In the genomic region with DNA sequence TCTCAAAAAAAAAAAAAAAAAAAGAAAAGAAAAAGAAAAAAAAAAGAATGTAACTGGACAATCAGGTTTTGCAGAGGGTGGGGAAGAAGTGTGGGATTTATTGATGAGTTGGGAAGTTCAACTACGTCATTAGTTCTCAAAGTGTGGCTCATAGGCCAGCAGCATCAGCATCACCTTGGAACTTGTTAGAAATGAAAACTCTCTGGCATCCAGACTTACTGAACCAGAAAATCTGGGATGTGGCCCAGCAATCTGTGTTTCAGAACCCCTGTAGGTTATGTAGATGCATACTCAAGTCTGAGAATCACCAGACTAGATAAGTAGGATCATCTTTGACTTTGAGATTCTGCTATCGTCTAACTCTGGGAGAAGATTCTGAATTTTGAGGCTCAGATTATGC, we compare ENCODE assay signal across 21 cellular contexts. TPM values are rescaled to one million over a fixed set of nuclear protein-coding genes. Genes with fewer than 3 reads are reported as not detected.
DNase-seq lines count a peak whose midpoint lies in the region; ATAC-seq, FAIRE-seq and TF ChIP-seq lines count a peak whose summit lies in the region.
"Had no signal": no experiment of that assay in that cellular context is flagged by ENCODE, and none has a peak within 500 bp of the region (broad histone marks: within the 10 kb centered on the region; RNA-seq: fewer than 3 reads in every experiment).

No MANE protein-coding gene starts in this region.

- no peak overlapping the region for H3K14ac ChIP-seq in trophoblast cell (ENCODE audit: low read length)

- no peak for ATAC-seq in HG03025 (IDR thresholded peaks at IDR 0.05; ENCODE audit: low FRiP score, unreplicated experiment)
- ATAC-seq: CD8-positive, alpha-beta T cell; GM12878 had no signal

- H3K4me3 ChIP-seq in trophoblast cell (ENCODE audit: low read depth, low read length) = no peak overlapping the region
- H3K4me3 ChIP-seq: BLaER1 treated with 17β-estradiol and CSF1 and Interleukin-3, amounts not matched to agents 10 nM and 100 nM; GM12878 had no signal

- H3K36me3 ChIP-seq in trophoblast cell (ENCODE audit: control insufficient read depth in 1 of 2, insufficient read depth in 2 of 2, low read length in 2 of 2) = no peaks in the 10 kb centered on the region

- no peak overlapping the region for H2AK5ac ChIP-seq in trophoblast cell (ENCODE audit: low read length)

- H2BK120ac ChIP-seq in trophoblast cell (ENCODE audit: insufficient read depth, low read length, poor library complexity) = no peak overlapping the region

- H3K9me3 ChIP-seq in trophoblast cell (ENCODE audit: insufficient read depth, low read depth, low read length) = no peaks in the 10 kb centered on the region
- H3K9me3 ChIP-seq: Caco-2 had no signal

- no peak overlapping the region for H3K18ac ChIP-seq in trophoblast cell (ENCODE audit: low read length)

- no peaks in the 10 kb centered on the region for H3K79me1 ChIP-seq in trophoblast cell (ENCODE audit: low read length)

- in situ Hi-C loops in G401 (cut with HindIII; ENCODE audit: low sequenced_read_pairs) = no loop called here

- H3K4me1 ChIP-seq in trophoblast cell (ENCODE audit: control insufficient read depth in 1 of 2, insufficient read depth in 2 of 2, low read length in 2 of 2) = no peaks in the 10 kb centered on the region
- H3K4me1 ChIP-seq: Caco-2 had no signal

- H3K9ac ChIP-seq in trophoblast cell (ENCODE audit: low read length) = no peak overlapping the region
- H3K9ac ChIP-seq: BLaER1 treated with 17β-estradiol and CSF1 and Interleukin-3, amounts not matched to agents 10 nM and 100 nM had no signal

- H3K27ac ChIP-seq in trophoblast cell (ENCODE audit: low read depth, low read length) = no peak overlapping the region
- H3K27ac ChIP-seq: C4-2B had no signal

- no peak overlapping the region for H3K23ac ChIP-seq in trophoblast cell (ENCODE audit: low read length)

- FAIRE-seq in GM12891 (lab: Jason Lieb, UNC) = no peak
- FAIRE-seq: A204.1, D721Med, GM12878, GM19239 had no signal

- H2BK5ac ChIP-seq in trophoblast cell (ENCODE audit: low read depth, low read length, poor library complexity) = no peak overlapping the region

- no peaks in the 10 kb centered on the region for H3K79me2 ChIP-seq in trophoblast cell (ENCODE audit: control insufficient read depth, insufficient read depth, low read length, poor library complexity)

- TF ChIP-seq POLR2A in GM12891 (IDR thresholded peaks at IDR 0.05; ENCODE audit: low read depth, low read length) = no peak

- no peaks in the 10 kb centered on the region for H3K27me3 ChIP-seq in trophoblast cell (ENCODE audit: insufficient read depth, low read length)

- peak; percentile 33 for DNase-seq in G401 (ENCODE audit: low spot score)
- DNase-seq in cerebellar cortex (ENCODE audit: low spot score) = peak; percentile 34
- peak; percentile 57 to 81 for DNase-seq in trophoblast cell
- DNase-seq in activated T-cell treated with anti-CD3 and anti-CD28 coated beads for 4 hours = no peak
- no peak for DNase-seq in superior temporal gyrus (ENCODE audit: extremely low spot score)
- DNase-seq in GM12891 (ENCODE audit: insufficient read length, low spot score) = no peak
- DNase-seq: 8988T; ACHN; Caco-2; Calu3; CD4-positive, alpha-beta T cell; CD8-positive, alpha-beta T cell; DMS79 treated with DMSO at 0.1 percent for 48 hours; GDM1 had no signal

- no peak overlapping the region for H2AFZ ChIP-seq in trophoblast cell (ENCODE audit: insufficient read depth, low read length, poor library complexity)

- H3K4me2 ChIP-seq in trophoblast cell (ENCODE audit: low read length) = no peak overlapping the region

- no CpG with 5 or more reads among the region's 2 CpGs for WGBS in trophoblast cell (ENCODE audit: extremely low coverage, insufficient coverage, insufficient read length)

- H3K4ac ChIP-seq in trophoblast cell (ENCODE audit: low read depth, low read length) = no peak overlapping the region

- no peak overlapping the region for H4K91ac ChIP-seq in trophoblast cell (ENCODE audit: low read depth, low read length)

- no peak overlapping the region for H4K8ac ChIP-seq in trophoblast cell (ENCODE audit: low read depth, low read length)

- no peak overlapping the region for H4K12ac ChIP-seq in trophoblast cell (ENCODE audit: low read depth, low read length)

- no peak overlapping the region for H2BK12ac ChIP-seq in trophoblast cell (ENCODE audit: low read length)

TF ChIP-seq in GM12891, 5 proteins besides CTCF, POLR2A, EP300 and RAD21:
- TF ChIP-seq PAX5 (IDR thresholded peaks at IDR 0.05; ENCODE audit: insufficient read depth, low read length, severe bottlenecking) = no peak
- no peak for TF ChIP-seq SPI1 (IDR thresholded peaks at IDR 0.05; ENCODE audit: low read depth, low read length)
- no peak for TF ChIP-seq TAF1 (IDR thresholded peaks at IDR 0.05; ENCODE audit: low read depth, low read length)
- TF ChIP-seq POU2F2 (IDR thresholded peaks at IDR 0.05; ENCODE audit: low read depth, low read length) = no peak
- no peak for TF ChIP-seq POLR2AphosphoS5 (IDR thresholded peaks at IDR 0.05; ENCODE audit: low read depth, low read length)

RNA-seq across cellular contexts. Expression of a gene that starts 45.8 kb away (rescaled TPM):
- 16.8 and 22.8 TPM in 2 replicates for total RNA-seq in G401 (2014; rRNA removed; shearing (Covaris generic))
- polyA plus RNA-seq in trophoblast cell (2013) = 10.0 and 12.5 TPM in 2 replicates
- 15.7 TPM for polyA plus RNA-seq in GM12891 (2012; ENCODE audit: low read depth, missing spikeins)
- total RNA-seq: CD4-positive, alpha-beta T cell had no signal

Comparison
In these comparisons a context has a peak if more than half of its experiments do, and no peak if none do; other contexts are left out.
1. DNase-seq: peak in G401 (single experiment), cerebellar cortex (single experiment) and trophoblast cell (2 of 2); none in activated T-cell treated with anti-CD3 and anti-CD28 coated beads for 4 hours (single experiment), superior temporal gyrus (single experiment) and GM12891 (single experiment).